14 cellular contexts compared by ENCODE assay signal in the genomic region with DNA sequence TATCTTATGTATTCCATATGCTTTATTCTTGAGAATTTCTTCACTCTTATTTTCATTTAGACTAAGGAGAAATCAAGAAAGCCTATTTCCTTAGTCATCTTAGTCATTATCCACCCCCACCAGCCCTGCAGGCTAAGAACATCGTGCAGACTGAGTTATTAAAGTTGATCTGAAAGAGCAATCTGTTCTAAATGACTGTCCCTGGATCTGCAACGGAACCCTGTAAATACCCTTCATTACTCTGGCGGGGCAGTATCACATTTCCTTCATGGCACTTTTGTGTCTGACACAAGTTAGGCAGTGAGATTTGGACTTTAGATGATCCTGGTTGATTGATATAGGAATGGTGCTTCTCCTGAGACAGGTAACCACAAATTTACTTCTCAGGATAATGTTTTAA. TPM values are rescaled to one million over a fixed set of nuclear protein-coding genes. Genes with fewer than 3 reads are reported as not detected.
DNase-seq lines count a peak whose midpoint lies in the region; ATAC-seq and TF ChIP-seq lines count a peak whose summit lies in the region.
"Had no signal": no experiment of that assay in that cellular context is flagged by ENCODE, and none has a peak within 500 bp of the region (broad histone marks: within the 10 kb centered on the region; RNA-seq: fewer than 3 reads in every experiment).

No MANE protein-coding gene starts in this region.

- H3K79me2 ChIP-seq in ACC112 (ENCODE audit: control insufficient read depth, insufficient read depth, low read length, unreplicated experiment), result peaks cover 14% of the 10 kb centered on the region
- no peaks in the 10 kb centered on the region for H3K79me2 ChIP-seq in HCT116 (ENCODE audit: insufficient read depth, low read length)
- no peaks in the 10 kb centered on the region for H3K79me2 ChIP-seq in SU-DHL-6 (ENCODE audit: insufficient read depth, low read length)
- H3K79me2 ChIP-seq in MM.1S (ENCODE audit: low read length), result no peaks in the 10 kb centered on the region
- no peaks in the 10 kb centered on the region for H3K79me2 ChIP-seq in hepatocyte

- no peak for TF ChIP-seq CTCF in HCT116 (IDR thresholded peaks at IDR 0.05 in 2 of 3, conservative IDR thresholded peaks at IDR 0.05 in 1 of 3; ENCODE audit: borderline replicate concordance in 1 of 3, insufficient read depth in 1 of 3, low read depth in 2 of 3, low read length in 2 of 3)
- TF ChIP-seq CTCF in SU-DHL-6 (IDR thresholded peaks at IDR 0.05; ENCODE audit: insufficient read depth, low read length, poor library complexity, severe bottlenecking), result no peak
- TF ChIP-seq CTCF in fibroblast of villous mesenchyme (IDR thresholded peaks at IDR 0.05; ENCODE audit: insufficient read depth, low read depth, low read length), result no peak
- TF ChIP-seq CTCF in MM.1S (IDR thresholded peaks at IDR 0.05; ENCODE audit: low read length), result no peak
- no peak for TF ChIP-seq CTCF in hepatocyte (IDR thresholded peaks at IDR 0.05; ENCODE audit: poor library complexity)
- no peak for TF ChIP-seq CTCF in mesothelial cell of epicardium (IDR thresholded peaks at IDR 0.05; ENCODE audit: unreplicated experiment)

- H3F3A ChIP-seq in SU-DHL-6 (ENCODE audit: insufficient read depth), result no peaks in the 10 kb centered on the region
- no peaks in the 10 kb centered on the region for H3F3A ChIP-seq in MM.1S (ENCODE audit: insufficient read depth, low read length)

- H4K20me1 ChIP-seq in HCT116 (ENCODE audit: insufficient read depth) (no peaks in the 10 kb centered on the region), SU-DHL-6 (ENCODE audit: low read depth, low read length) (no peaks in the 10 kb centered on the region), MM.1S (ENCODE audit: insufficient read depth, low read length) (no peaks in the 10 kb centered on the region), hepatocyte (ENCODE audit: insufficient read depth, poor library complexity, severe bottlenecking) (no peaks in the 10 kb centered on the region)

- H2AFZ ChIP-seq in ACC112 (ENCODE audit: low read length, unreplicated experiment), result peak overlapping the region; percentile 79
- H2AFZ ChIP-seq in HCT116 (ENCODE audit: low read depth, low read length, poor library complexity, severe bottlenecking), result peak overlapping the region; percentile 94
- peak overlapping the region; percentile 12 for H2AFZ ChIP-seq in SU-DHL-6 (ENCODE audit: low read depth, low read length, severe bottlenecking)
- H2AFZ ChIP-seq in MM.1S (ENCODE audit: low read length), result no peak overlapping the region
- H2AFZ ChIP-seq in hepatocyte, result no peak overlapping the region

- no peaks in the 10 kb centered on the region for H3K27me3 Mint-ChIP-seq in mesothelial cell of epicardium (ENCODE audit: low read depth)

- WGBS in hepatocyte (ENCODE audit: low lambda C conversion rate, missing lambda C conversion rate), result 39% methylated on average over 3 of the region's 3 CpGs

- H3K9me3 ChIP-seq in HCT116 (ENCODE audit: control insufficient read depth in 1 of 2, insufficient read depth in 1 of 2, low read depth in 1 of 2, low read length in 2 of 2) (no peaks in the 10 kb centered on the region), SU-DHL-6 (ENCODE audit: insufficient read depth, low read length) (no peaks in the 10 kb centered on the region), MM.1S (replicated peaks; ENCODE audit: insufficient read depth, low read length) (no peaks in the 10 kb centered on the region), hepatocyte (ENCODE audit: low read depth) (no peaks in the 10 kb centered on the region)
- H3K9me3 ChIP-seq: adrenal gland, ovary had no signal

- POLR2A ChIA-PET in HCT116 (lab: Charles Lee), result interaction anchor here (1.0 kb wide), 1 partner anchor 9 kb away, joined by 3 read pairs; no protein-coding TSS in a partner anchor

- no peaks in the 10 kb centered on the region for H3K9me2 ChIP-seq in HCT116 (ENCODE audit: insufficient read depth)
- H3K9me2 ChIP-seq in SU-DHL-6 (replicated peaks; ENCODE audit: insufficient read depth, low read length), result no peaks in the 10 kb centered on the region
- H3K9me2 ChIP-seq in MM.1S (replicated peaks; ENCODE audit: insufficient read depth, low read length), result no peaks in the 10 kb centered on the region
- H3K9me2 ChIP-seq in hepatocyte (replicated peaks; ENCODE audit: insufficient read depth), result no peaks in the 10 kb centered on the region

- H3K4me3 ChIP-seq in ACC112 (ENCODE audit: low read depth, low read length) (peak overlapping the region; percentile 73), HCT116 (replicated peaks in 1 of 2; ENCODE audit: low read depth in 1 of 2, low read length in 2 of 2) (peak overlapping the region; percentile 16 to 35; a peak in 3 of 4 replicates), SU-DHL-6 (ENCODE audit: insufficient read depth, low read length, poor library complexity, severe bottlenecking) (no peak overlapping the region), fibroblast of villous mesenchyme (ENCODE audit: low read depth, low read length) (no peak overlapping the region), MM.1S (ENCODE audit: low read length) (no peak overlapping the region), hepatocyte (no peak overlapping the region)
- H3K4me3 ChIP-seq: adrenal gland, ovary had no signal

- intact Hi-C loops in HCT116 (cut with micrococcal nuclease), result no loop called here

- peak; percentile 62 for ATAC-seq in HCT116
- no peak for ATAC-seq in GM18502 (IDR thresholded peaks at IDR 0.05; ENCODE audit: poor library complexity, unreplicated experiment)

- no peaks in the 10 kb centered on the region for H3K36me3 Mint-ChIP-seq in mesothelial cell of epicardium
- H3K36me3 Mint-ChIP-seq: CD4-positive, alpha-beta memory T cell had no signal

- no peaks in the 10 kb centered on the region for H3K27me3 ChIP-seq in ACC112 (ENCODE audit: insufficient read depth, low read length)
- H3K27me3 ChIP-seq in HCT116 (ENCODE audit: insufficient read depth, low read length), result no peaks in the 10 kb centered on the region
- H3K27me3 ChIP-seq in SU-DHL-6 (ENCODE audit: low read length), result no peaks in the 10 kb centered on the region
- no peaks in the 10 kb centered on the region for H3K27me3 ChIP-seq in MM.1S (replicated peaks; ENCODE audit: insufficient read depth, low read length)
- no peaks in the 10 kb centered on the region for H3K27me3 ChIP-seq in hepatocyte
- H3K27me3 ChIP-seq: adrenal gland, ovary had no signal

- RAD21 ChIA-PET in HCT116 (lab: Charles Lee; ENCODE audit: low non-redundant PET in 1 of 2, low total read pairs in 2 of 2, uncharacterized antibody in 2 of 2, unreplicated experiment in 2 of 2), result no interaction called here

- H3K36me3 ChIP-seq in ACC112 (ENCODE audit: insufficient read depth, low read length), result no peaks in the 10 kb centered on the region
- H3K36me3 ChIP-seq in HCT116 (ENCODE audit: control insufficient read depth in 1 of 2, insufficient read depth in 2 of 2, low read length in 2 of 2), result no peaks in the 10 kb centered on the region
- no peaks in the 10 kb centered on the region for H3K36me3 ChIP-seq in SU-DHL-6 (ENCODE audit: low read length)
- H3K36me3 ChIP-seq in MM.1S (replicated peaks; ENCODE audit: insufficient read depth, low read length), result no peaks in the 10 kb centered on the region
- H3K36me3 ChIP-seq in hepatocyte (replicated peaks; ENCODE audit: insufficient read depth, low read depth), result no peaks in the 10 kb centered on the region
- H3K36me3 ChIP-seq: adrenal gland, ovary had no signal

- TF ChIP-seq POLR2A in HCT116 (IDR thresholded peaks at IDR 0.05; ENCODE audit: borderline replicate concordance, extremely low read depth, insufficient read depth, insufficient read length), result no peak

- peak overlapping the region; percentile 47 for H3K9ac ChIP-seq in HCT116 (ENCODE audit: low read length)
- H3K9ac ChIP-seq in SU-DHL-6 (ENCODE audit: low read length), result no peak overlapping the region
- no peak overlapping the region for H3K9ac ChIP-seq in MM.1S (ENCODE audit: low read length)

- peak overlapping the region; percentile 85 for H3K27ac ChIP-seq in ACC112 (ENCODE audit: low read depth, low read length)
- no peak overlapping the region for H3K27ac ChIP-seq in HCT116 (ENCODE audit: low read depth, low read length)
- H3K27ac ChIP-seq in SU-DHL-6 (ENCODE audit: low read depth, low read length), result no peak overlapping the region
- H3K27ac ChIP-seq in MM.1S (ENCODE audit: low read length), result no peak overlapping the region
- no peak overlapping the region for H3K27ac ChIP-seq in hepatocyte
- H3K27ac ChIP-seq: adrenal gland, ovary had no signal

- no peak overlapping the region for H3K4me3 Mint-ChIP-seq in mesothelial cell of epicardium
- H3K4me3 Mint-ChIP-seq: CD4-positive, alpha-beta memory T cell had no signal

- CTCF ChIA-PET in HCT116 (lab: Charles Lee), result no interaction called here

- TF ChIP-seq RAD21 in HCT116 (IDR thresholded peaks at IDR 0.05; ENCODE audit: low read depth), result no peak

- DNase-seq in HCT116 (ENCODE audit: low read depth, low spot score) (no peak), fibroblast of villous mesenchyme (ENCODE audit: low read depth) (peak; percentile 48), MM.1S (no peak), hepatocyte (ENCODE audit: low spot score) (no peak), mesothelial cell of epicardium (ENCODE audit: low spot score in 2 of 2, unreplicated experiment in 2 of 2) (no peak)
- DNase-seq: adrenal gland; CD4-positive, alpha-beta memory T cell; NCI-H510A treated with DMSO at 0.1 percent for 48 hours; ovary had no signal

- no TSS peak for BruUV-seq in HCT116 (replicated peaks; lab: Mats Ljungman, UMichigan)

- H3K27ac Mint-ChIP-seq in mesothelial cell of epicardium, result no peak overlapping the region

- H3K4me1 Mint-ChIP-seq in mesothelial cell of epicardium, result peaks cover 7% of the 10 kb centered on the region

- H3K4me1 ChIP-seq in ACC112 (ENCODE audit: control insufficient read depth, insufficient read depth, low read length, unreplicated experiment) (peaks cover 60% of the 10 kb centered on the region), HCT116 (ENCODE audit: control insufficient read depth in 1 of 2, insufficient read depth in 2 of 2, low read length in 2 of 2) (peaks cover 10 to 59% of the 10 kb centered on the region in 2 experiments), MM.1S (ENCODE audit: low read length) (no peaks in the 10 kb centered on the region), hepatocyte (ENCODE audit: insufficient read depth) (peaks cover 5% of the 10 kb centered on the region)
- H3K4me1 ChIP-seq: adrenal gland had no signal

- H3K9me3 Mint-ChIP-seq in mesothelial cell of epicardium, result no peaks in the 10 kb centered on the region
- H3K9me3 Mint-ChIP-seq: CD4-positive, alpha-beta memory T cell had no signal

- peak overlapping the region; percentile 63 for H3K4me2 ChIP-seq in HCT116 (ENCODE audit: low read length)
- no peak overlapping the region for H3K4me2 ChIP-seq in SU-DHL-6 (ENCODE audit: low read depth, low read length, poor library complexity, severe bottlenecking)
- no peak overlapping the region for H3K4me2 ChIP-seq in MM.1S (ENCODE audit: low read depth, low read length)
- no peak overlapping the region for H3K4me2 ChIP-seq in hepatocyte

RNA-seq across cellular contexts. Expression of a gene that starts 3.5 kb away (rescaled TPM):
- 0.34 TPM for total RNA-seq in HCT116 (2021; ENCODE audit: unreplicated experiment)
- 0.06 and 0.09 TPM in 2 replicates for polyA plus RNA-seq in HCT116 (2012)
- total RNA-seq in fibroblast of villous mesenchyme, result 4.5 and 18.6 TPM in 2 replicates
- not detected in 2 replicates for total RNA-seq in hepatocyte
- not detected in 2 replicates for polyA plus RNA-seq in hepatocyte
- not detected in 3 replicates for total RNA-seq in mesothelial cell of epicardium
- total RNA-seq: activated CD8-positive, alpha-beta memory T cell treated with anti-CD3 and anti-CD28 coated beads for 36 hours; CD4-positive, alpha-beta memory T cell had no signal
- polyA plus RNA-seq: CD4-positive, alpha-beta memory T cell; urinary bladder had no signal

RNA-seq across cellular contexts. Expression of a gene that starts 30.7 kb away (rescaled TPM):
- total RNA-seq in HCT116 (2021; ENCODE audit: unreplicated experiment) (36.5 TPM), fibroblast of villous mesenchyme (118 and 225 TPM in 2 replicates), hepatocyte (46.8 and 54.0 TPM in 2 replicates), mesothelial cell of epicardium (50.4 to 56.2 TPM (median 55.7 TPM) in 3 replicates)
- polyA plus RNA-seq in HCT116 (2012), result 6.2 and 8.2 TPM in 2 replicates
- polyA plus RNA-seq in hepatocyte, result 21.4 and 23.3 TPM in 2 replicates

Comparison
In these comparisons a context has a peak if more than half of its experiments do, and no peak if none do; other contexts are left out.
1. H2AFZ ChIP-seq: peak in ACC112 (single experiment), HCT116 (single experiment) and SU-DHL-6 (single experiment); none in MM.1S (single experiment) and hepatocyte (single experiment).
2. H3K4me3 ChIP-seq: peak in ACC112 (single experiment) and HCT116 (2 of 2); none in SU-DHL-6 (single experiment), fibroblast of villous mesenchyme (single experiment), MM.1S (single experiment) and hepatocyte (single experiment).